ENCODE assay signal across 8 cellular contexts in the genomic region with DNA sequence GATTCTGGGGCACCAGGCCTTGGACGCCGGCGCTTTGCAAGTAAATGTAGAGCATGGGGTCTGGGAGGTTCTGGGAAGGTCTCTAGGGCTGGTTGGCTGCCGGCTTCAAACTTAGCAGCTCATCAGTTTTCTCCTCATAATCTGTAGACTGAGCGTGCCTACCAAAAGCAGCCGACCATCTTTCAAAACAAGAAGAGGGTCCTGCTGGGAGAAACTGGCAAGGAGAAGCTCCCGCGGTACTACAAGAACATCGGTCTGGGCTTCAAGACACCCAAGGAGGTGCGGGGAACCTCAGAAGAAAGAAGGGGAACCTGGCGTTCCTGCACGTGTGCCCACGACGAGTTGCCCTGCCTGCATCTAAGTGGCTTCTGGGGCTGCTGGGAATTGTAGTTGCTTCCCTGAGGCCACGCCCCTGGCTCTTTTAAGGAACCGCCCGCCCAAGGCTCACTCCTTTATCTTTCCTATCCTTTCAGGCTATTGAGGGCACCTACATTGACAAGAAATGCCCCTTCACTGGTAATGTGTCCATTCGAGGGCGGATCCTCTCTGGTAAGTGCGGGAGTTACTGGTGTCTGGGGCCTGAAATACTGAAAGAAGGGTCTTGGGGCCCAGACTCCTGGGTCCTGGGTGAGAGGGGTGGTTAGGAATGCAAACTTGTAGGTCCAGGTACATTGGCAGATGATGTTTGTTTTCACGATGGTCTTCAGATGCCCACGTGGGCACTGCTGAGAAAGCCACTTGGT. TPM values are rescaled to one million over a fixed set of nuclear protein-coding genes. Genes with fewer than 3 reads are reported as not detected.
DNase-seq lines count a peak whose midpoint lies in the region; ATAC-seq, FAIRE-seq and TF ChIP-seq lines count a peak whose summit lies in the region.

No MANE protein-coding gene starts in this region.

- peaks cover 39% of the 10 kb centered on the region for H3K79me2 ChIP-seq in PC-9 (ENCODE audit: low read depth)

- H3K4me3 ChIP-seq in PC-9 (peak overlapping the region; percentile 89), pancreas (peak overlapping the region; percentile 54 to 92 (median 68))

- CTCF ChIA-PET in PC-9 (lab: Charles Lee) = no interaction called here

- H3K9me3 ChIP-seq in PC-9 (ENCODE audit: insufficient read depth, low read depth) (no peaks in the 10 kb centered on the region), pancreas (no peaks in the 10 kb centered on the region)

- TF ChIP-seq CTCF in PC-9 (conservative IDR thresholded peaks at IDR 0.05) (no peak), pancreas (IDR thresholded peaks at IDR 0.05) (no peak), omental fat pad (IDR thresholded peaks at IDR 0.05) (no peak)

- intact Hi-C loops in PC-9 (cut with micrococcal nuclease; ENCODE audit: unreplicated experiment) (loop anchor here (1.0 to 2.0 kb wide), 3 partner anchors 44 to 380 kb away; partner anchors contain the start of genes AKT1S1, ALDH16A1, DKKL1 and TBC1D17), pancreas (cut with DNase I) (no loop called here)

- TSS peak; percentile 49 for BruUV-seq in PC-9 (replicated peaks; lab: Mats Ljungman, UMichigan)

- 10 to 15% methylated on average over 22 of the region's 22 CpGs for WGBS in pancreas, 2 donors

- no peaks in the 10 kb centered on the region for H3K9me2 ChIP-seq in PC-9 (ENCODE audit: insufficient read depth)

- FAIRE-seq in pancreas (lab: Jason Lieb, UNC) = no peak

- peak; percentile 11 to 32 (median 28) for ATAC-seq in pancreas
- no peak for ATAC-seq in omental fat pad (ENCODE audit: low FRiP score)

- POLR2A ChIA-PET in PC-9 (lab: Charles Lee; ENCODE audit: unreplicated experiment) = interaction anchor here (0.7 kb wide), 1 partner anchor 18 kb away, joined by 3 read pairs; no protein-coding TSS in a partner anchor

- H2AFZ ChIP-seq in PC-9 = no peak overlapping the region

- peak; percentile 62 for DNase-seq in activated CD4-positive, CD25-positive, alpha-beta regulatory T cell treated with anti-CD3 and anti-CD28 coated beads, Interleukin-2, amount 50 U/mL, for 16 hours (ENCODE audit: low read depth, low spot score)
- no peak for DNase-seq in activated CD4-positive, CD25-positive, alpha-beta regulatory T cell treated with anti-CD3 and anti-CD28 coated beads, Interleukin-2, amount 50 U/mL, for 72 hours
- peak; percentile 55 to 61 for DNase-seq in PC-9
- peak; percentile 63 for DNase-seq in activated T-helper 9 cell treated with anti-CD3 and anti-CD28 coated beads, Interleukin-2, amount 50 U/mL, for 16 hours (ENCODE audit: low read depth)
- peak; percentile 78 for DNase-seq in germinal center (ENCODE audit: low spot score)
- peak in 3 of 6 donors; percentile 46 to 72 (median 62) for DNase-seq in pancreas
- DNase-seq in DMS153 (lab: John Stamatoyannopoulos, UW) = no peak
- no peak for DNase-seq in omental fat pad (ENCODE audit: low spot score)

- peak overlapping the region; percentile 91 for H3K27ac ChIP-seq in PC-9
- peak overlapping the region; percentile 73 to 92 (median 86) for H3K27ac ChIP-seq in pancreas

- peaks cover 93% of the 10 kb centered on the region for H3F3A ChIP-seq in PC-9 (ENCODE audit: insufficient read depth, low read depth)

- H3K36me3 ChIP-seq in PC-9 (ENCODE audit: low read depth) (peaks cover 38% of the 10 kb centered on the region), pancreas (peaks cover 12 to 27% (median 19%) of the 10 kb centered on the region in 3 donors)

- peaks cover 40% of the 10 kb centered on the region for H4K20me1 ChIP-seq in PC-9 (ENCODE audit: insufficient read depth)

- H3K4me2 ChIP-seq in PC-9 = peak overlapping the region; percentile 94

- H3K4me1 ChIP-seq in PC-9 (replicated peaks; ENCODE audit: insufficient read depth) (peaks cover 22% of the 10 kb centered on the region), pancreas (peaks cover 4 to 22% (median 14%) of the 10 kb centered on the region in 3 donors)

- H3K27me3 ChIP-seq in PC-9 (ENCODE audit: insufficient read depth, low read depth) (no peaks in the 10 kb centered on the region), pancreas (no peaks in the 10 kb centered on the region)

RNA-seq across cellular contexts. Expression of gene RPS11, which starts 1.0 kb away (rescaled TPM):
- 1,702 and 2,282 TPM in 2 replicates for total RNA-seq in PC-9 (2021)
- 1,000 to 10,000 TPM in 4 of 6 donors, 100 to 1,000 TPM in 2; 765 to 1,427 (median 1,126) TPM for total RNA-seq in pancreas
- polyA plus RNA-seq in pancreas = 1,000 to 10,000 TPM; 2,346 to 2,426 TPM
- total RNA-seq in omental fat pad = 1,000 to 10,000 TPM; 3,715 to 4,750 (median 4,286) TPM

RNA-seq across cellular contexts. Expression of gene RPL13A, which starts 9.8 kb away (rescaled TPM):
- total RNA-seq in PC-9 (2021) = 2,360 and 3,865 TPM in 2 replicates
- total RNA-seq in pancreas = 1,000 to 10,000 TPM; 1,459 to 2,866 (median 2,217) TPM
- polyA plus RNA-seq in pancreas = 1,000 to 10,000 TPM; 1,585 to 1,842 TPM
- 1,000 to 10,000 TPM; 2,551 to 3,862 (median 3,160) TPM for total RNA-seq in omental fat pad

RNA-seq across cellular contexts. Expression of gene FCGRT, which starts 15.2 kb away (rescaled TPM):
- total RNA-seq in PC-9 (2021) (4.8 and 6.7 TPM in 2 replicates), pancreas (100 to 1,000 TPM in 1 of 6 donors, 10 to 100 TPM in 5; 48.4 to 105 (median 66.3) TPM), omental fat pad (100 to 1,000 TPM; 314 to 479 (median 337) TPM)
- 10 to 100 TPM; 74.5 to 87.8 TPM for polyA plus RNA-seq in pancreas

RNA-seq across cellular contexts. Expression of gene FLT3LG, which starts 23.2 kb away (rescaled TPM):
- total RNA-seq in PC-9 (2021) (5.1 and 5.3 TPM in 2 replicates), pancreas (1 to 10 TPM in 5 of 6 donors, under 1 TPM in 1; 0.79 to 3.7 (median 1.8) TPM), omental fat pad (10 to 100 TPM in 1 of 4 donors, 1 to 10 TPM in 3; 2.3 to 11.2 (median 2.6) TPM)
- 1 to 10 TPM; 7.1 to 8.4 TPM for polyA plus RNA-seq in pancreas

RNA-seq across cellular contexts. Expression of gene RCN3, which starts 30.6 kb away (rescaled TPM):
- total RNA-seq in PC-9 (2021) = 0.75 and 0.96 TPM in 2 replicates
- 10 to 100 TPM in 1 of 6 donors, 1 to 10 TPM in 5; 1.6 to 16.5 (median 4.8) TPM for total RNA-seq in pancreas
- 10 to 100 TPM; 38.7 to 41.5 TPM for polyA plus RNA-seq in pancreas
- total RNA-seq in omental fat pad = 10 to 100 TPM; 23.7 to 70.1 (median 26.9) TPM

Comparison
In these comparisons a context has a peak if more than half of its experiments do, and no peak if none do; other contexts are left out.
1. DNase-seq: peak in activated CD4-positive, CD25-positive, alpha-beta regulatory T cell treated with anti-CD3 and anti-CD28 coated beads, Interleukin-2, amount 50 U/mL, for 16 hours (single experiment), PC-9 (2 of 2), activated T-helper 9 cell treated with anti-CD3 and anti-CD28 coated beads, Interleukin-2, amount 50 U/mL, for 16 hours (single experiment) and germinal center (single experiment); none in activated CD4-positive, CD25-positive, alpha-beta regulatory T cell treated with anti-CD3 and anti-CD28 coated beads, Interleukin-2, amount 50 U/mL, for 72 hours (single experiment), DMS153 (single experiment) and omental fat pad (single experiment).